Comparison of ENCODE assay signal across 28 cellular contexts in genomic region chr1:100298512-100298911, GRCh38.
"Had no signal": no experiment of that assay in that cellular context is flagged by ENCODE, and none has a peak within 500 bp of the region (broad histone marks: within the 10 kb centered on the region; RNA-seq: fewer than 3 reads in every experiment).

No MANE protein-coding gene starts in this region.

- H3K36me3 ChIP-seq: prostate gland, right atrium auricular region, suprapubic skin, transverse colon, uterus had no signal

- ATAC-seq: left lobe of liver, mucosa of descending colon, sciatic nerve, upper lobe of right lung had no signal

- H3K27me3 ChIP-seq: esophagus squamous epithelium, right atrium auricular region, suprapubic skin, transverse colon, upper lobe of right lung, uterus had no signal

- H3K9me3 ChIP-seq: esophagus squamous epithelium, mucosa of descending colon, prostate gland, right atrium auricular region, suprapubic skin, transverse colon, upper lobe of right lung, uterus had no signal

- FAIRE-seq: colon, kidney had no signal

- H3K4me3 ChIP-seq: esophagus squamous epithelium, mucosa of descending colon, prostate gland, right atrium auricular region, smooth muscle cell, suprapubic skin, transverse colon, upper lobe of right lung, uterus had no signal

- H3K9me3 Mint-ChIP-seq: dendritic cell treated with granulocyte-macrophage colony-stimulating factor and Interleukin-4, amounts not matched to agents 40 ng/mL and 50 ng/mL, for 4 days; natural killer cell treated with Interleukin-12 subunit alpha and Interleukin-12 subunit beta and Interleukin-15 and Interleukin-18, amount 100 ng/mL, for 72 hours; stimulated activated naive CD8-positive, alpha-beta T cell treated with anti-CD3 and anti-CD28 coated beads, Interleukin-15, amount 100 ng/mL, for 72 hours had no signal

- H3K4me1 Mint-ChIP-seq: mesothelial cell of epicardium; naive B cell; stimulated activated naive CD8-positive, alpha-beta T cell treated with anti-CD3 and anti-CD28 coated beads, Interleukin-15, amount 100 ng/mL, for 72 hours had no signal

- H3K4me1 ChIP-seq: esophagus squamous epithelium, prostate gland, right atrium auricular region, suprapubic skin, transverse colon, upper lobe of right lung, uterus had no signal

- H3K4me2 ChIP-seq: smooth muscle cell had no signal

- H3K36me3 Mint-ChIP-seq: naive B cell had no signal

- H3K27me3 Mint-ChIP-seq: dendritic cell treated with granulocyte-macrophage colony-stimulating factor and Interleukin-4, amounts not matched to agents 40 ng/mL and 50 ng/mL, for 4 days; naive B cell; natural killer cell treated with Interleukin-12 subunit alpha and Interleukin-12 subunit beta and Interleukin-15 and Interleukin-18, amount 100 ng/mL, for 72 hours; stimulated activated naive CD8-positive, alpha-beta T cell treated with anti-CD3 and anti-CD28 coated beads, Interleukin-15, amount 100 ng/mL, for 72 hours had no signal

- H3K27ac Mint-ChIP-seq: dendritic cell treated with granulocyte-macrophage colony-stimulating factor and Interleukin-4, amounts not matched to agents 40 ng/mL and 50 ng/mL, for 4 days; mesothelial cell of epicardium; natural killer cell treated with Interleukin-12 subunit alpha and Interleukin-12 subunit beta and Interleukin-15 and Interleukin-18, amount 100 ng/mL, for 72 hours had no signal

- H3K27ac ChIP-seq: esophagus squamous epithelium, prostate gland, right atrium auricular region, suprapubic skin, transverse colon, upper lobe of right lung, uterus had no signal

- DNase-seq: effector memory CD4-positive, alpha-beta T cell; erythroblast; esophagus squamous epithelium; foreskin melanocyte; kidney; mesenchymal stem cell; mucosa of descending colon; naive B cell; nucleus accumbens; stimulated activated CD4-positive, alpha-beta T cell treated with anti-CD3 and anti-CD28 coated beads, Interleukin-12 subunit alpha, Interleukin-12 subunit beta, amount 100 ng/mL, for 4 hours; stimulated activated CD4-positive, alpha-beta T cell treated with anti-CD3 and anti-CD28 coated beads, Interleukin-1b, Interleukin-23, amount 100 ng/mL, for 48 hours; stimulated activated CD4-positive, alpha-beta T cell treated with anti-CD3 and anti-CD28 coated beads, Interleukin-4, amount 100 ng/mL, for 1 hour; stimulated activated CD8-positive, alpha-beta memory T cell treated with anti-CD3 and anti-CD28 coated beads, Interleukin-4, amount 100 ng/mL, for 48 hours; stimulated activated naive CD4-positive, alpha-beta T cell; stimulated activated naive CD8-positive, alpha-beta T cell treated with anti-CD3 and anti-CD28 coated beads, Interleukin-15, amount 100 ng/mL, for 72 hours; transverse colon; upper lobe of right lung; uterus had no signal

- H3K4me3 Mint-ChIP-seq: dendritic cell treated with granulocyte-macrophage colony-stimulating factor and Interleukin-4, amounts not matched to agents 40 ng/mL and 50 ng/mL, for 4 days; mesothelial cell of epicardium; natural killer cell treated with Interleukin-12 subunit alpha and Interleukin-12 subunit beta and Interleukin-15 and Interleukin-18, amount 100 ng/mL, for 72 hours; stimulated activated naive CD8-positive, alpha-beta T cell treated with anti-CD3 and anti-CD28 coated beads, Interleukin-15, amount 100 ng/mL, for 72 hours had no signal
